ENCODE assay signal across 9 cellular contexts in genomic region chr6:305371-306206, GRCh38. TPM values are rescaled to one million over a fixed set of nuclear protein-coding genes. Genes with fewer than 3 reads are reported as not detected.
DNase-seq lines count a peak whose midpoint lies in the region; ATAC-seq and TF ChIP-seq lines count a peak whose summit lies in the region.
"Had no signal": no experiment of that assay in that cellular context is flagged by ENCODE, and none has a peak within 500 bp of the region (broad histone marks: within the 10 kb centered on the region; RNA-seq: fewer than 3 reads in every experiment).

No MANE protein-coding gene starts in this region.

- ATAC-seq in GM18867 (IDR thresholded peaks at IDR 0.05; ENCODE audit: unreplicated experiment) (peak; percentile 78), GM21528 (IDR thresholded peaks at IDR 0.05; ENCODE audit: low FRiP score, unreplicated experiment) (peak; percentile 77), HG03342 (IDR thresholded peaks at IDR 0.05; ENCODE audit: unreplicated experiment) (peak; percentile 82), mucosa of descending colon (peak; percentile 9)
- ATAC-seq: sciatic nerve had no signal

- no peaks in the 10 kb centered on the region for H3K4me1 ChIP-seq in mucosa of descending colon (ENCODE audit: low read depth)

- peaks cover 10% of the 10 kb centered on the region for H3K9me3 ChIP-seq in mucosa of descending colon

- no peak overlapping the region for H3K27ac ChIP-seq in coronary artery

- TF ChIP-seq CTCF in mucosa of descending colon (IDR thresholded peaks at IDR 0.05): no peak
- TF ChIP-seq CTCF in coronary artery (IDR thresholded peaks at IDR 0.05): no peak

- DNase-seq in mucosa of descending colon (no peak), OCI-M2 (lab: John Stamatoyannopoulos, UW; ENCODE audit: unreplicated experiment) (no peak), hypothalamus (lab: John Stamatoyannopoulos, UW) (no peak), coronary artery (ENCODE audit: low spot score) (no peak), cerebellum (ENCODE audit: low spot score) (no peak)

- intact Hi-C loops in mucosa of descending colon (cut with DNase I, micrococcal nuclease): no loop called here

- no peaks in the 10 kb centered on the region for H3K36me3 ChIP-seq in mucosa of descending colon (ENCODE audit: low read depth)

- H3K4me3 ChIP-seq in mucosa of descending colon (no peak overlapping the region), coronary artery (no peak overlapping the region)

RNA-seq across cellular contexts. Expression of gene DUSP22, which starts 13.3 kb away (rescaled TPM):
- total RNA-seq in mucosa of descending colon (10 to 100 TPM; 27.5 to 80.6 (median 29.1) TPM), cerebellum (26.0 TPM)

Comparison
In these comparisons a context has a peak if more than half of its experiments do, and no peak if none do; other contexts are left out.
1. ATAC-seq: peak in every context shown above with its lines; median percentile 82 in HG03342; 78 in GM18867; 77 in GM21528; 9 in mucosa of descending colon.